ENCODE assay signal across 31 cellular contexts in genomic region chr20:57094171-57094891, GRCh38.
"Had no signal": no experiment of that assay in that cellular context is flagged by ENCODE, and none has a peak within 500 bp of the region (broad histone marks: within the 10 kb centered on the region; RNA-seq: fewer than 3 reads in every experiment).

No MANE protein-coding gene starts in this region.

- H3K27ac ChIP-seq: esophagus squamous epithelium, heart right ventricle, parathyroid adenoma, right lobe of liver, suprapubic skin, transverse colon, upper lobe of right lung, uterus had no signal

- H3K27me3 Mint-ChIP-seq: stimulated activated naive CD8-positive, alpha-beta T cell treated with anti-CD3 and anti-CD28 coated beads, Interleukin-15, amount 100 ng/mL, for 72 hours had no signal

- H3K9me3 ChIP-seq: esophagus squamous epithelium, heart right ventricle, right lobe of liver, suprapubic skin, transverse colon, upper lobe of right lung, uterus had no signal

- H2AFZ ChIP-seq: parathyroid adenoma had no signal

- H3K27ac Mint-ChIP-seq: effector memory CD8-positive, alpha-beta T cell; memory B cell; natural killer cell; stimulated activated naive CD8-positive, alpha-beta T cell treated with anti-CD3 and anti-CD28 coated beads, Interleukin-15, amount 100 ng/mL, for 72 hours had no signal

- H3K36me3 ChIP-seq: esophagus squamous epithelium, heart right ventricle, right lobe of liver, suprapubic skin, transverse colon, upper lobe of right lung, uterus had no signal

- ATAC-seq: effector memory CD8-positive, alpha-beta T cell; heart right ventricle; left colon; left ventricle myocardium superior; natural killer cell; right lobe of liver; stimulated activated naive CD8-positive, alpha-beta T cell treated with anti-CD3 and anti-CD28 coated beads, Interleukin-15, amount 100 ng/mL, for 72 hours; upper lobe of right lung had no signal

- H3K4me3 ChIP-seq: esophagus squamous epithelium, heart right ventricle, lung, right lobe of liver, suprapubic skin, transverse colon, upper lobe of right lung, uterus had no signal

- H3K4me3 Mint-ChIP-seq: effector memory CD8-positive, alpha-beta T cell; memory B cell; natural killer cell; neural crest cell; stimulated activated naive CD8-positive, alpha-beta T cell treated with anti-CD3 and anti-CD28 coated beads, Interleukin-15, amount 100 ng/mL, for 72 hours had no signal

- H3K36me3 Mint-ChIP-seq: memory B cell, natural killer cell had no signal

- H3K4me1 ChIP-seq: parathyroid adenoma, right lobe of liver, upper lobe of right lung, uterus had no signal

- DNase-seq: cortex of kidney; effector memory CD8-positive, alpha-beta T cell; erythroblast; esophagus squamous epithelium; foreskin melanocyte; glutamatergic neuron; heart right ventricle; hippocampal formation; kidney glomerular epithelial cell; left colon; left ventricle myocardium superior; natural killer cell; retina; small intestine; stimulated activated CD4-positive, alpha-beta T cell treated with anti-CD3 and anti-CD28 coated beads, Interleukin-12 subunit alpha, Interleukin-12 subunit beta, amount 100 ng/mL, for 4 hours; stimulated activated CD4-positive, alpha-beta T cell treated with anti-CD3 and anti-CD28 coated beads, Interleukin-1b, Interleukin-23, amount 100 ng/mL, for 48 hours; stimulated activated CD4-positive, alpha-beta T cell treated with anti-CD3 and anti-CD28 coated beads, Interleukin-4, amount 100 ng/mL, for 1 hour; stimulated activated CD8-positive, alpha-beta memory T cell treated with anti-CD3 and anti-CD28 coated beads, Interleukin-4, amount 100 ng/mL, for 48 hours; stimulated activated naive CD4-positive, alpha-beta T cell; stimulated activated naive CD8-positive, alpha-beta T cell treated with anti-CD3 and anti-CD28 coated beads, Interleukin-15, amount 100 ng/mL, for 72 hours; transverse colon; upper lobe of right lung; uterus had no signal

- H3K9me3 Mint-ChIP-seq: neural crest cell had no signal

- FAIRE-seq: endometrium, islet of Langerhans, small intestine had no signal

- H3K9ac ChIP-seq: parathyroid adenoma had no signal

- H3K27me3 ChIP-seq: right lobe of liver, upper lobe of right lung had no signal
